ENCODE assay signal across 8 cellular contexts in genomic region chr19:4866595-4867424, GRCh38. TPM values are rescaled to one million over a fixed set of nuclear protein-coding genes. Genes with fewer than 3 reads are reported as not detected.
DNase-seq lines count a peak whose midpoint lies in the region; ATAC-seq and TF ChIP-seq lines count a peak whose summit lies in the region.

No MANE protein-coding gene starts in this region.

- peak overlapping the region; percentile 87 for H3K9ac ChIP-seq in NT2/D1 (ENCODE audit: insufficient read length, low read depth)

- no peaks in the 10 kb centered on the region for H3K27me3 ChIP-seq in NT2/D1 (ENCODE audit: insufficient read depth, insufficient read length)
- H3K27me3 ChIP-seq in osteoblast (ENCODE audit: insufficient read depth, low read length), result no peaks in the 10 kb centered on the region

- H3K9me3 ChIP-seq in NT2/D1 (ENCODE audit: insufficient read depth, low read length), result no peaks in the 10 kb centered on the region
- H3K9me3 ChIP-seq in osteoblast (ENCODE audit: low read depth, low read length), result no peaks in the 10 kb centered on the region

- H3K27ac ChIP-seq in osteoblast (ENCODE audit: low read depth, low read length), result peak overlapping the region; percentile 69

- TF ChIP-seq CTCF in foreskin fibroblast (IDR thresholded peaks at IDR 0.05; ENCODE audit: low read depth, low read length) (no peak), osteoblast (IDR thresholded peaks at IDR 0.05; ENCODE audit: extremely low read depth, low read depth, low read length) (no peak)

- H3K79me2 ChIP-seq in osteoblast (ENCODE audit: insufficient read depth, low read length), result peaks cover 54% of the 10 kb centered on the region

- no peak for ATAC-seq in HG03457 (IDR thresholded peaks at IDR 0.05; ENCODE audit: unreplicated experiment)

- H2AFZ ChIP-seq in osteoblast (ENCODE audit: low read length), result peak overlapping the region; percentile 48

- H3K4me2 ChIP-seq in osteoblast (ENCODE audit: insufficient read depth, low read length), result peak overlapping the region; percentile 95

- peak; percentile 64 for DNase-seq in EL
- DNase-seq in NT2/D1 (ENCODE audit: low read depth, low spot score), result peak; percentile 33
- DNase-seq in activated T-helper 9 cell treated with anti-CD3 and anti-CD28 coated beads, Interleukin-2, amount 50 U/mL, for 16 hours (ENCODE audit: low read depth), result peak; percentile 15
- peak in 1 of 2 donors; percentile 80 for DNase-seq in foreskin fibroblast
- peak; percentile 95 for DNase-seq in osteoblast (ENCODE audit: insufficient read length, low spot score, missing footprints)
- no peak for DNase-seq in globus pallidus (ENCODE audit: low spot score)
- no peak for DNase-seq in SKM-1 (lab: John Stamatoyannopoulos, UW; ENCODE audit: unreplicated experiment)

- peaks cover 32% of the 10 kb centered on the region for H4K20me1 ChIP-seq in osteoblast (ENCODE audit: insufficient read depth, low read length)

- H3K36me3 ChIP-seq in NT2/D1 (ENCODE audit: insufficient read depth, insufficient read length, low read length) (peaks cover 20% of the 10 kb centered on the region), osteoblast (ENCODE audit: insufficient read depth, low read length) (peaks cover 22% of the 10 kb centered on the region)

- H3K4me3 ChIP-seq in NT2/D1 (ENCODE audit: insufficient read length, low read depth) (peak overlapping the region; percentile 83), foreskin fibroblast (ENCODE audit: low read depth in 1 of 2, low read length in 2 of 2) (peak overlapping the region; percentile 78 to 99), osteoblast (ENCODE audit: insufficient read depth, low read length) (peak overlapping the region; percentile 99)

- H3K4me1 ChIP-seq in NT2/D1 (ENCODE audit: insufficient read depth, insufficient read length) (peaks cover 7% of the 10 kb centered on the region), osteoblast (ENCODE audit: insufficient read depth, low read length) (peaks cover 17% of the 10 kb centered on the region)

RNA-seq across cellular contexts. Expression of gene PLIN3, which starts 0.7 kb away (rescaled TPM):
- total RNA-seq in osteoblast, result 224 and 260 TPM in 2 replicates

RNA-seq across cellular contexts. Expression of gene TICAM1, which starts 35.3 kb away (rescaled TPM):
- total RNA-seq in osteoblast, result 2.7 and 3.3 TPM in 2 replicates

RNA-seq across cellular contexts. Expression of gene ARRDC5, which starts 35.9 kb away (rescaled TPM):
- total RNA-seq in osteoblast, result 0.29 and 0.36 TPM in 2 replicates

RNA-seq across cellular contexts. Expression of gene UHRF1, which starts 42.5 kb away (rescaled TPM):
- 7.4 and 7.6 TPM in 2 replicates for total RNA-seq in osteoblast

Comparison
In these comparisons a context has a peak if more than half of its experiments do, and no peak if none do; other contexts are left out.
1. DNase-seq: peak in EL (single experiment), NT2/D1 (single experiment), activated T-helper 9 cell treated with anti-CD3 and anti-CD28 coated beads, Interleukin-2, amount 50 U/mL, for 16 hours (single experiment) and osteoblast (single experiment); none in globus pallidus (single experiment) and SKM-1 (single experiment).
2. Peak in every context shown above with its lines, with median percentiles within 50 percentile points of each other: H3K4me3 ChIP-seq.